ENCODE assay signal across 8 cellular contexts in the genomic region with DNA sequence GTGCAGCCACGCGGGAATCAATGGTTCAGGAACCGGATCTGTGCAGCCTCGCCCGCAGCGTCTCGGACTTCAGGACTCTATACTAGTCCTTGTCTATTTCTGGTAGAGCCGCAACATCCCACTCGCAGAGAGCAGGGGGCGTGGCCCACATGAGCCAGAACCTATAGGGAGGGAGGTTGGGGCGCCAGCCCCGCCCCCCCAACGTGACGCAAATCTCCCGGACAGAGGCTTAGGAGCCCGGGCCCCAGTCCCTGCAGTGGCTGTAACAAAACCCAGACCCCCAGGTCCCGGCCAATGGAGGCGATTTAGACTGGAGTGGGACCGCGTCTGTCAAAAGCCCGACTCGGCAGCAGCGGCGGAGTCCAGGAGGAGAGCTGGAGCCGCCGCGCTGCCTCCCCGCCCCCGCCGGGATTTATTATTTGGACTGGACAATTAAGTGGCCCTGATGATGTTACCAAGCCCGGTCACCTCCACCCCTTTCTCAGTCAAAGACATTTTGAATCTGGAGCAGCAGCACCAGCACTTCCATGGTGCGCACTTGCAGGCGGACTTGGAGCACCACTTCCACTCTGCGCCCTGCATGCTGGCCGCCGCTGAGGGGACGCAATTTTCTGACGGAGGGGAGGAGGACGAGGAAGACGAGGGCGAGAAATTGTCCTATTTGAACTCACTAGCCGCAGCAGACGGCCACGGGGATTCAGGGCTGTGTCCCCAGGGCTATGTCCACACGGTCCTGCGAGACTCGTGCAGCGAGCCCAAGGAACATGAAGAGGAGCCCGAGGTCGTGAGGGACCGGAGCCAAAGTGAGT. TPM values are rescaled to one million over a fixed set of nuclear protein-coding genes. Genes with fewer than 3 reads are reported as not detected.
DNase-seq lines count a peak whose midpoint lies in the region; ATAC-seq, FAIRE-seq and TF ChIP-seq lines count a peak whose summit lies in the region.

A gene (plus strand): TSS at position 256 of the 809 bp plus-strand sequence. CDS start 190 bp downstream, at position 446.

- DNase-seq in A549 (ENCODE audit: low read depth in 1 of 2, low spot score in 1 of 2) (peak; percentile 75 to 88), NCI-H526 (lab: John Stamatoyannopoulos, UW) (peak; percentile 28 to 72), dermis blood vessel endothelial cell (peak; percentile 46), natural killer cell (no peak), vagina (ENCODE audit: extremely low spot score in 2 of 2) (no peak), NCI-H69 (lab: John Stamatoyannopoulos, UW) (no peak)

- H3K4me2 ChIP-seq in A549, result peak within 1 kb of the TSS; percentile 100

- H3K27me3 ChIP-seq in vagina, result peaks cover 58% of the 10 kb centered on the region

- intact Hi-C loops in natural killer cell (cut with micrococcal nuclease), result no loop called here
- intact Hi-C loops in vagina (cut with DNase I), result no loop called here

- H3K4me1 ChIP-seq in A549 (0 out of 3 replicates have a peak, but pooled peaks cover 3% of the 10 kb centered on the region), vagina (peaks cover 50% of the 10 kb centered on the region)

- H3K36me3 Mint-ChIP-seq in natural killer cell, result no peaks in the 10 kb centered on the region

- FAIRE-seq in A549 (lab: Jason Lieb, UNC), result no peak

- peaks cover 40 to 41% of the 10 kb centered on the region in 2 donors for H3K4me1 Mint-ChIP-seq in natural killer cell

- CTCF ChIA-PET in A549 (lab: Yijun Ruan, JAX), result interaction anchor here (1.2 to 3.6 kb wide), 3 partner anchors 9 to 28 kb away, joined by 3 to 14 read pairs (median 5); no protein-coding TSS in a partner anchor

- H3K4me3 Mint-ChIP-seq in natural killer cell, result peak within 1 kb of the TSS; percentile 40

- no peak for TF ChIP-seq EP300 in A549 (IDR thresholded peaks at IDR 0.05)

- ATAC-seq in A549 (peak; percentile 71 to 90), GM19395 (IDR thresholded peaks at IDR 0.05; ENCODE audit: unreplicated experiment) (peak; percentile 60), natural killer cell (peak in 2 of 3 donors; percentile 51 to 62), GM18858 (IDR thresholded peaks at IDR 0.05; ENCODE audit: unreplicated experiment) (no peak)

- WGBS in A549 (ENCODE audit: missing lambda C conversion rate), result 9% methylated on average over 36 of the region's 51 CpGs

- peak within 1 kb of the TSS; percentile 70 for H3K4me3 ChIP-seq in A549
- H3K4me3 ChIP-seq in vagina, result no peak within 1 kb of the TSS

- H3K27me3 Mint-ChIP-seq in natural killer cell (ENCODE audit: low read depth in 2 of 2), result peaks cover 76 to 80% of the 10 kb centered on the region in 2 donors

- no peak for TF ChIP-seq POLR2A in A549 (IDR thresholded peaks at IDR 0.05; ENCODE audit: low read length)
- TF ChIP-seq POLR2A in vagina (IDR thresholded peaks at IDR 0.05), result no peak

- no peak for TF ChIP-seq CTCF in A549 (IDR thresholded peaks at IDR 0.05)
- TF ChIP-seq CTCF in natural killer cell (IDR thresholded peaks at IDR 0.05), result no peak
- no peak for TF ChIP-seq CTCF in vagina (IDR thresholded peaks at IDR 0.05)

- POLR2A ChIA-PET in A549 (lab: Yijun Ruan, JAX), result no interaction called here

- no peaks in the 10 kb centered on the region for H3K36me3 ChIP-seq in vagina

- H3K9me3 ChIP-seq in A549 (no peaks in the 10 kb centered on the region), vagina (no peaks in the 10 kb centered on the region)

- no peak within 1 kb of the TSS for H3K27ac Mint-ChIP-seq in natural killer cell

- H3K27ac ChIP-seq in A549, result peak within 1 kb of the TSS in 1 of 2 experiments; percentile 64; a peak in 3 of 6 replicates
- no peak within 1 kb of the TSS for H3K27ac ChIP-seq in vagina

- no peaks in the 10 kb centered on the region for H3K9me3 Mint-ChIP-seq in natural killer cell

- no peak for TF ChIP-seq RAD21 in A549 (conservative IDR thresholded peaks at IDR 0.05 in 1 of 2, IDR thresholded peaks at IDR 0.05 in 1 of 2)

TF ChIP-seq in A549, 52 proteins besides CTCF, POLR2A, EP300 and RAD21:
- TF ChIP-seq FOSB (CRISPR knock-in tag; IDR thresholded peaks at IDR 0.05) (no peak), NPAS2 (CRISPR knock-in tag; IDR thresholded peaks at IDR 0.05; ENCODE audit: borderline replicate concordance) (no peak), ZFP36 (IDR thresholded peaks at IDR 0.05; ENCODE audit: borderline replicate concordance, partially characterized antibody) (no peak), RCOR1 (IDR thresholded peaks at IDR 0.05; ENCODE audit: low read depth, low read length) (no peak), CEBPB (IDR thresholded peaks at IDR 0.05) (no peak), HOXA7 (CRISPR knock-in tag; IDR thresholded peaks at IDR 0.05) (no peak), PHF8 (IDR thresholded peaks at IDR 0.05; ENCODE audit: borderline replicate concordance, low read depth) (no peak), JUN (IDR thresholded peaks at IDR 0.05) (no peak), HDAC2 (IDR thresholded peaks at IDR 0.05) (no peak), RNF2 (IDR thresholded peaks at IDR 0.05; ENCODE audit: borderline replicate concordance, low read depth) (no peak)
- TF ChIP-seq, protein P1, sequence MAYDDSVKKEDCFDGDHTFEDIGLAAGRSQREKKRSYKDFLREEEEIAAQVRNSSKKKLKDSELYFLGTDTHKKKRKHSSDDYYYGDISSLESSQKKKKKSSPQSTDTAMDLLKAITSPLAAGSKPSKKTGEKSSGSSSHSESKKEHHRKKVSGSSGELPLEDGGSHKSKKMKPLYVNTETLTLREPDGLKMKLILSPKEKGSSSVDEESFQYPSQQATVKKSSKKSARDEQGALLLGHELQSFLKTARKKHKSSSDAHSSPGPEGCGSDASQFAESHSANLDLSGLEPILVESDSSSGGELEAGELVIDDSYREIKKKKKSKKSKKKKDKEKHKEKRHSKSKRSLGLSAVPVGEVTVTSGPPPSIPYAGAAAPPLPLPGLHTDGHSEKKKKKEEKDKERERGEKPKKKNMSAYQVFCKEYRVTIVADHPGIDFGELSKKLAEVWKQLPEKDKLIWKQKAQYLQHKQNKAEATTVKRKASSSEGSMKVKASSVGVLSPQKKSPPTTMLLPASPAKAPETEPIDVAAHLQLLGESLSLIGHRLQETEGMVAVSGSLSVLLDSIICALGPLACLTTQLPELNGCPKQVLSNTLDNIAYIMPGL (CRISPR knock-in tag; IDR thresholded peaks at IDR 0.05; ENCODE audit: borderline replicate concordance), result no peak
- TF ChIP-seq, protein P2, sequence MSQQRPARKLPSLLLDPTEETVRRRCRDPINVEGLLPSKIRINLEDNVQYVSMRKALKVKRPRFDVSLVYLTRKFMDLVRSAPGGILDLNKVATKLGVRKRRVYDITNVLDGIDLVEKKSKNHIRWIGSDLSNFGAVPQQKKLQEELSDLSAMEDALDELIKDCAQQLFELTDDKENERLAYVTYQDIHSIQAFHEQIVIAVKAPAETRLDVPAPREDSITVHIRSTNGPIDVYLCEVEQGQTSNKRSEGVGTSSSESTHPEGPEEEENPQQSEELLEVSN (IDR thresholded peaks at IDR 0.05; ENCODE audit: borderline replicate concordance, low read depth), result no peak
- TF ChIP-seq, protein P3, sequence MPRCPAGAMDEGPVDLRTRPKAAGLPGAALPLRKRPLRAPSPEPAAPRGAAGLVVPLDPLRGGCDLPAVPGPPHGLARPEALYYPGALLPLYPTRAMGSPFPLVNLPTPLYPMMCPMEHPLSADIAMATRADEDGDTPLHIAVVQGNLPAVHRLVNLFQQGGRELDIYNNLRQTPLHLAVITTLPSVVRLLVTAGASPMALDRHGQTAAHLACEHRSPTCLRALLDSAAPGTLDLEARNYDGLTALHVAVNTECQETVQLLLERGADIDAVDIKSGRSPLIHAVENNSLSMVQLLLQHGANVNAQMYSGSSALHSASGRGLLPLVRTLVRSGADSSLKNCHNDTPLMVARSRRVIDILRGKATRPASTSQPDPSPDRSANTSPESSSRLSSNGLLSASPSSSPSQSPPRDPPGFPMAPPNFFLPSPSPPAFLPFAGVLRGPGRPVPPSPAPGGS (IDR thresholded peaks at IDR 0.05), result no peak
- TF ChIP-seq, protein P4, sequence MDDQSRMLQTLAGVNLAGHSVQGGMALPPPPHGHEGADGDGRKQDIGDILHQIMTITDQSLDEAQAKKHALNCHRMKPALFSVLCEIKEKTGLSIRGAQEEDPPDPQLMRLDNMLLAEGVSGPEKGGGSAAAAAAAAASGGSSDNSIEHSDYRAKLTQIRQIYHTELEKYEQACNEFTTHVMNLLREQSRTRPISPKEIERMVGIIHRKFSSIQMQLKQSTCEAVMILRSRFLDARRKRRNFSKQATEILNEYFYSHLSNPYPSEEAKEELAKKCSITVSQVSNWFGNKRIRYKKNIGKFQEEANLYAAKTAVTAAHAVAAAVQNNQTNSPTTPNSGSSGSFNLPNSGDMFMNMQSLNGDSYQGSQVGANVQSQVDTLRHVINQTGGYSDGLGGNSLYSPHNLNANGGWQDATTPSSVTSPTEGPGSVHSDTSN (IDR thresholded peaks at IDR 0.05), result no peak

RNA-seq across cellular contexts. Expression of the gene that starts here (rescaled TPM):
- not detected in 2 replicates for polyA plus RNA-seq in A549 (2011; rRNA removed)
- 0.03 and 0.06 TPM in 2 replicates for polyA plus RNA-seq in A549 (2012; cell fraction: cytosol; rRNA removed)
- 0.04 TPM in 1 of 2 replicates, not detected in the other for polyA plus RNA-seq in A549 (2012; cell fraction: nucleus; rRNA removed)
- 0.05 TPM in 1 of 3 replicates, not detected in the others for polyA plus RNA-seq in A549 (2017; fragmentation: RNase III; extraction: RNeasy Plus Mini Kit Qiagen cat#74134 plus additional on column Dnase treatment)
- not detected in 2 replicates for polyA minus RNA-seq in A549 (2011; rRNA and poly(A)+ RNA removed)
- not detected in 2 replicates for total RNA-seq in dermis blood vessel endothelial cell
- total RNA-seq in natural killer cell, result not detected
- not detected for total RNA-seq in vagina

Comparison
In these comparisons a context has a peak if more than half of its experiments do, and no peak if none do; other contexts are left out.
1. Peak in DNase-seq, ATAC-seq, H3K4me3 ChIP-seq and H3K4me2 ChIP-seq in A549; RNA of the gene not detected or under 1 TPM.
2. Peak in DNase-seq in dermis blood vessel endothelial cell; RNA of the gene not detected or under 1 TPM.
3. Peak in ATAC-seq in natural killer cell; RNA of the gene not detected or under 1 TPM.
4. DNase-seq: peak in NCI-H526 (2 of 2); none in natural killer cell (single experiment), vagina (0 of 2) and NCI-H69 (single experiment).